Comparison of ENCODE assay signal across 13 cellular contexts in the genomic region with DNA sequence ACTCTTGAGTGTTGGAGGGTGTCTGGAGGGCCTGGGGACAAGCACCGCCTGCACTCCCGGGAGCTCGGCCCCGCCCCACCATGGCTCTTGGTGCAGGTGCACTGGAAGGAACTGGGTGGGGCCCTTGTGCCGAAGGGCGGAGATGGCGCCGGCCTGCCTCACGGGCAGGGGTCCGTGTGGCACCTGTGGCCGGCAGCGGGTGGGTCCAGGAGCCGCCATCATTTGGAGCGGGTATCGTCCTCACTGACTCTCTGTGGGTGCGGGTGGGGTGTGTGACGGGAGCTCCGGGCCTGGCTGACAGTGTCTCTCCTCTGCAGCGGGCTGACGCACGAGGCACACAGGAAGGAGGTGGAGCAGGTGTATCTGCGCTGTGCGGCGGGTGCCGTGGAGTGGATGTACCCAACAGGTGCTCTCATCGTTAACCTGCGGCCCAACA. TPM values are rescaled to one million over a fixed set of nuclear protein-coding genes. Genes with fewer than 3 reads are reported as not detected.
DNase-seq lines count a peak whose midpoint lies in the region; ATAC-seq, FAIRE-seq and TF ChIP-seq lines count a peak whose summit lies in the region.
"Had no signal": no experiment of that assay in that cellular context is flagged by ENCODE, and none has a peak within 500 bp of the region (broad histone marks: within the 10 kb centered on the region; RNA-seq: fewer than 3 reads in every experiment).

No MANE protein-coding gene starts in this region.

- peaks cover 87% of the 10 kb centered on the region for H3K36me3 Mint-ChIP-seq in effector memory CD8-positive, alpha-beta T cell (ENCODE audit: insufficient read depth)

- H3K9me2 ChIP-seq in Loucy (replicated peaks; ENCODE audit: low read depth, low read length), result no peaks in the 10 kb centered on the region

- no peak for FAIRE-seq in HTR-8/SVneo (lab: Jason Lieb, UNC)
- FAIRE-seq in HepG2 (lab: Jason Lieb, UNC), result no peak

- peak overlapping the region; percentile 83 for H3K4me3 Mint-ChIP-seq in effector memory CD8-positive, alpha-beta T cell

- H3K9me3 ChIP-seq in Loucy (ENCODE audit: insufficient read depth, low read depth, low read length), result no peaks in the 10 kb centered on the region
- no peaks in the 10 kb centered on the region for H3K9me3 ChIP-seq in sigmoid colon
- no peaks in the 10 kb centered on the region for H3K9me3 ChIP-seq in HepG2 (ENCODE audit: low read length)

- H4K20me1 ChIP-seq in Loucy (ENCODE audit: insufficient read depth, low read length, poor library complexity, severe bottlenecking) (peaks cover 8% of the 10 kb centered on the region), HepG2 (ENCODE audit: insufficient read depth, low read length) (peaks cover 24% of the 10 kb centered on the region; the same call in 1 of the 2 replicates)

- TF ChIP-seq EP300 in sigmoid colon (IDR thresholded peaks at IDR 0.05), result no peak
- no peak for TF ChIP-seq EP300 in HepG2 (IDR thresholded peaks at IDR 0.05; ENCODE audit: low read depth in 2 of 2, low read length in 2 of 2)
- no peak for TF ChIP-seq EP300 in HepG2 (CRISPR knock-in tag; IDR thresholded peaks at IDR 0.05; ENCODE audit: borderline replicate concordance)

- peak; percentile 90 for DNase-seq in DMS53 (lab: John Stamatoyannopoulos, UW)
- DNase-seq in effector memory CD8-positive, alpha-beta T cell, result no peak
- no peak for DNase-seq in sigmoid colon
- DNase-seq in HTR-8/SVneo (ENCODE audit: insufficient read length, low spot score), result no peak
- no peak for DNase-seq in HepG2 (ENCODE audit: low spot score)
- no peak for DNase-seq in NCI-H524 treated with DMSO at 0.1 percent for 48 hours (lab: John Stamatoyannopoulos, UW)
- DNase-seq: activated CD4-positive, alpha-beta T cell treated with anti-CD3 and anti-CD28 coated beads for 1 hour; aorta; left ventricle myocardium superior; stimulated activated naive CD4-positive, alpha-beta T cell had no signal

- no peak for TF ChIP-seq POLR2A in sigmoid colon (IDR thresholded peaks at IDR 0.05)
- no peak for TF ChIP-seq POLR2A in HepG2 (IDR thresholded peaks at IDR 0.05; ENCODE audit: insufficient read depth in 1 of 2, low read depth in 2 of 2, low read length in 2 of 2)

- POLR2A ChIA-PET in HepG2 (lab: Yijun Ruan, JAX), result no interaction called here

- no TSS peak for BruUV-seq in HepG2 (replicated peaks; lab: Mats Ljungman, UMichigan)

- H3K27me3 ChIP-seq in Loucy (ENCODE audit: insufficient read depth, low read length, poor library complexity, severe bottlenecking), result no peaks in the 10 kb centered on the region
- no peaks in the 10 kb centered on the region for H3K27me3 ChIP-seq in sigmoid colon
- H3K27me3 ChIP-seq in HepG2 (ENCODE audit: control insufficient read depth in 1 of 2, insufficient read depth in 2 of 2, low read length in 2 of 2), result peaks cover 26 to 85% of the 10 kb centered on the region in 2 experiments

- peaks cover 38% of the 10 kb centered on the region for H3K4me1 ChIP-seq in Loucy (ENCODE audit: insufficient read depth, low read length, poor library complexity, severe bottlenecking)
- H3K4me1 ChIP-seq in sigmoid colon, result peaks cover 0 to 60% (median 43%) of the 10 kb centered on the region in 4 donors
- peaks cover 16% of the 10 kb centered on the region; the same call in 1 of the 2 replicates for H3K4me1 ChIP-seq in HepG2 (ENCODE audit: insufficient read depth, low read length)

- no peaks in the 10 kb centered on the region for H3K27me3 Mint-ChIP-seq in effector memory CD8-positive, alpha-beta T cell

- in situ Hi-C loops in HepG2 (cut with HindIII; ENCODE audit: extremely low pct_ligation_motif_present, low pct_unique_long_range_greater_than_20kb), result no loop called here

- H2AFZ ChIP-seq in Loucy (ENCODE audit: low read length), result no peak overlapping the region
- no peak overlapping the region for H2AFZ ChIP-seq in HepG2 (ENCODE audit: low read length)

- 29 to 82% methylated on average over 27 of the region's 27 CpGs for WGBS in sigmoid colon, 2 donors
- 91% methylated on average over 26 of the region's 27 CpGs for WGBS in HepG2 (ENCODE audit: low lambda C conversion rate)

- H3K27ac ChIP-seq in sigmoid colon, result peak overlapping the region; percentile 86 to 96 (median 87)
- no peak overlapping the region for H3K27ac ChIP-seq in HepG2 (ENCODE audit: extremely low read length, insufficient read depth, low read length)

- no peaks in the 10 kb centered on the region for H3K36me3 ChIP-seq in Loucy (ENCODE audit: insufficient read depth, low read length)
- peaks cover 0 to 32% (median 5%) of the 10 kb centered on the region in 4 donors for H3K36me3 ChIP-seq in sigmoid colon
- no peaks in the 10 kb centered on the region for H3K36me3 ChIP-seq in HepG2 (replicated peaks in 1 of 2; ENCODE audit: control insufficient read depth in 1 of 2, insufficient read depth in 2 of 2, low read length in 2 of 2)

- H3K4me1 Mint-ChIP-seq in effector memory CD8-positive, alpha-beta T cell (ENCODE audit: low read depth in 2 of 2), result peaks cover 43 to 44% of the 10 kb centered on the region in 2 donors

- intact Hi-C loops in sigmoid colon (cut with DNase I), result no loop called here
- intact Hi-C loops in HepG2 (cut with micrococcal nuclease; ENCODE audit: unreplicated experiment), result no loop called here

- ATAC-seq in effector memory CD8-positive, alpha-beta T cell (replicated peaks), result no peak
- ATAC-seq in HepG2, result no peak
- ATAC-seq in GM19351 (IDR thresholded peaks at IDR 0.05; ENCODE audit: unreplicated experiment), result no peak
- ATAC-seq: HCT116, left ventricle myocardium superior had no signal

- no peak for TF ChIP-seq RAD21 in HepG2 (CRISPR knock-in tag; IDR thresholded peaks at IDR 0.05)

- TF ChIP-seq CTCF in Loucy (conservative IDR thresholded peaks at IDR 0.05; ENCODE audit: low read length) (no peak), sigmoid colon (IDR thresholded peaks at IDR 0.05) (no peak), HepG2 (CRISPR knock-in tag; IDR thresholded peaks at IDR 0.05) (no peak)

- no peaks in the 10 kb centered on the region for H3K9me3 Mint-ChIP-seq in effector memory CD8-positive, alpha-beta T cell

- H3K79me2 ChIP-seq in Loucy (ENCODE audit: insufficient read depth, low read length), result 0 out of 2 replicates have a peak, but pooled peaks cover 4% of the 10 kb centered on the region
- no peaks in the 10 kb centered on the region for H3K79me2 ChIP-seq in HepG2 (ENCODE audit: insufficient read depth, low read length)

- H3K27ac Mint-ChIP-seq in effector memory CD8-positive, alpha-beta T cell, result peak overlapping the region; percentile 96

- peaks cover 8% of the 10 kb centered on the region; the same call in 1 of the 2 replicates for H3F3A ChIP-seq in Loucy (ENCODE audit: low read depth)

- H3K4me3 ChIP-seq in Loucy (ENCODE audit: low read length, poor library complexity, severe bottlenecking), result no peak overlapping the region
- no peak overlapping the region for H3K4me3 ChIP-seq in sigmoid colon
- H3K4me3 ChIP-seq in HepG2 (replicated peaks in 1 of 3; ENCODE audit: insufficient read depth in 1 of 3, low read depth in 2 of 3, low read length in 3 of 3), result no peak overlapping the region

- peak overlapping the region; percentile 56 for H3K4me2 ChIP-seq in Loucy (ENCODE audit: low read depth, low read length, poor library complexity, severe bottlenecking)
- H3K4me2 ChIP-seq in HepG2 (ENCODE audit: low read depth, low read length), result no peak overlapping the region

- peak overlapping the region; percentile 20 for H3K9ac ChIP-seq in Loucy (ENCODE audit: low read depth, low read length, poor library complexity, severe bottlenecking)
- H3K9ac ChIP-seq in HepG2 (ENCODE audit: insufficient read depth, low read depth, low read length), result no peak overlapping the region

- CTCF ChIA-PET in HepG2 (lab: Yijun Ruan, JAX; ENCODE audit: low intra/inter-chr PET ratio, low total read pairs), result no interaction called here

TF ChIP-seq in HepG2, 621 proteins besides CTCF, POLR2A, EP300 and RAD21 (continues in another document):
- no peak for TF ChIP-seq IRX3 (CRISPR knock-in tag; IDR thresholded peaks at IDR 0.05; ENCODE audit: borderline replicate concordance, low read depth)

RNA-seq across cellular contexts. Expression of a gene that starts 5.2 kb away (rescaled TPM):
- total RNA-seq in sigmoid colon (10 to 100 TPM; 26.8 to 53.6 (median 29.8) TPM), HepG2 (2016; rRNA removed; fragmentation: Illumina TruSeq; extraction: Trizol) (0.66 and 1.2 TPM in 2 replicates)
- polyA plus RNA-seq in sigmoid colon (100 to 1,000 TPM in 1 of 3 donors, 10 to 100 TPM in 2; 93.1 to 116 (median 99.6) TPM), HepG2 (2011; rRNA removed) (0.84 and 1.4 TPM in 2 replicates)
- total RNA-seq in HepG2 (2016; cell fraction: cytosol; rRNA removed; fragmentation: Illumina TruSeq; extraction: Trizol; ENCODE audit: low read depth), result 0.81 and 1.1 TPM in 2 replicates
- 0.56 and 1.0 TPM in 2 replicates for total RNA-seq in HepG2 (2016; cell fraction: insoluble cytoplasmic fraction; rRNA removed; fragmentation: Illumina TruSeq; extraction: Trizol)
- total RNA-seq in HepG2 (2016; cell fraction: membrane; rRNA removed; fragmentation: Illumina TruSeq; extraction: Trizol), result 1.7 and 2.2 TPM in 2 replicates
- 0.31 TPM in 1 of 2 replicates, not detected in the other for total RNA-seq in HepG2 (2016; cell fraction: nucleus; rRNA removed; fragmentation: Illumina TruSeq; extraction: Trizol)
- polyA plus RNA-seq in HepG2 (2011; cell fraction: cytosol; rRNA removed), result 2.1 and 2.5 TPM in 2 replicates
- 1.2 and 1.8 TPM in 2 replicates for polyA plus RNA-seq in HepG2 (2011; cell fraction: nucleus; rRNA removed)
- 0.23 and 0.79 TPM in 2 replicates for polyA plus RNA-seq in HepG2 (2012)
- polyA plus RNA-seq in HepG2 (2016; cell fraction: cytosol; fragmentation: Illumina TruSeq; extraction: Trizol; ENCODE audit: low read depth), result 1.1 and 1.2 TPM in 2 replicates
- polyA plus RNA-seq in HepG2 (2016; cell fraction: insoluble cytoplasmic fraction; fragmentation: Illumina TruSeq; extraction: Trizol; ENCODE audit: low read depth), result 0.69 and 0.92 TPM in 2 replicates
- polyA plus RNA-seq in HepG2 (2016; cell fraction: membrane; fragmentation: Illumina TruSeq; extraction: Trizol; ENCODE audit: low read depth), result 2.1 TPM in 2 replicates
- polyA plus RNA-seq in HepG2 (2016; cell fraction: nucleus; fragmentation: Illumina TruSeq; extraction: Trizol; ENCODE audit: insufficient read depth, low read depth), result 1.2 and 1.3 TPM in 2 replicates
- polyA minus RNA-seq in HepG2 (2011; rRNA and poly(A)+ RNA removed; ENCODE audit: low replicate concordance), result 2.5 and 12.3 TPM in 2 replicates
- 2.9 and 4.6 TPM in 2 replicates for polyA minus RNA-seq in HepG2 (2011; cell fraction: cytosol; rRNA and poly(A)+ RNA removed)
- 0.87 and 1.4 TPM in 2 replicates for polyA minus RNA-seq in HepG2 (2011; cell fraction: nucleus; rRNA and poly(A)+ RNA removed)

Comparison
In these comparisons a context has a peak if more than half of its experiments do, and no peak if none do; other contexts are left out.
1. RNA of a gene that starts 5.2 kb away (total RNA-seq): 26.8 to 53.6 TPM in sigmoid colon; 0.31 to 2.2 TPM in HepG2; every median in the first group is over 4 times any median in the second.